ENCODE assay signal across 1 cellular context in the genomic region with DNA sequence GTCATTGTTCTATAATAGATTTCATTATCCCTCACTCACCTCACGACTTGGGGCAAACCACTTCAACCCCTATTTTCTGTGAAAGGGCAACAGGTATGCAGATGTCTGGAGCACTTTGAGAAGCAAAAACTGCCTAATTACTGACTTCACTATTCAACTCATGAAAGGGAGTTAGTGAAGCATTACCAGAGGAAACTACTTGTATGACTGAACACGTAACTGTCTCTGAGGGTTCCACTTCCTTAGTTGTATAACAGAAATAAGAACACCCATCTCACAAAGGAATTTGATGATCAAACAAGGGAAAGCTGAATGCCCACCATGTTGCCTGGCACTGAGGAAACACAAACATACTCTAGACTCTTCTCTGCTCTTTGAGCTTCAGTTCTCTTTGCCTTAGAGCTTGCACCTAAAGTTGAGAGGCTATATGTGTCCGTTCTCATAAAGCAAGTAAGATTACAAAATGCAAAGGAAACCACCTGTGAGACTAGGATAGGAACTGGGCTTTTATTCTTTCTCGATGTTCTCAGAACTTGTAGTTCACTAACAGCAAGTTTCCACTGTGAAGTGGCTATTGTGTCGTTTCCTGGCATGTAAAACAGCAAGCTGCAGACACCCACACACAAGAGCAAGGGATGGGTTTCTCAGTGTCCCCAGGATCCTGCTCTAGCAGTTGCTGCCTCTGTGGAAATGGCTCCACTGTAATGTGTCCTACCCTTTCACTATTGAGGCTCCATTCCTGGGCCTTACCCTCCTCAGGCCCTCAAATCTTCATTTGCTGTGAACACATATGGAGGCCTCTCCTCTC.
TF ChIP-seq lines count a peak whose summit lies in the region.

No MANE protein-coding gene starts in this region.

TF ChIP-seq in K562, 482 proteins besides CTCF, POLR2A, EP300 and RAD21 (continued from another document):
- TF ChIP-seq, protein P1, sequence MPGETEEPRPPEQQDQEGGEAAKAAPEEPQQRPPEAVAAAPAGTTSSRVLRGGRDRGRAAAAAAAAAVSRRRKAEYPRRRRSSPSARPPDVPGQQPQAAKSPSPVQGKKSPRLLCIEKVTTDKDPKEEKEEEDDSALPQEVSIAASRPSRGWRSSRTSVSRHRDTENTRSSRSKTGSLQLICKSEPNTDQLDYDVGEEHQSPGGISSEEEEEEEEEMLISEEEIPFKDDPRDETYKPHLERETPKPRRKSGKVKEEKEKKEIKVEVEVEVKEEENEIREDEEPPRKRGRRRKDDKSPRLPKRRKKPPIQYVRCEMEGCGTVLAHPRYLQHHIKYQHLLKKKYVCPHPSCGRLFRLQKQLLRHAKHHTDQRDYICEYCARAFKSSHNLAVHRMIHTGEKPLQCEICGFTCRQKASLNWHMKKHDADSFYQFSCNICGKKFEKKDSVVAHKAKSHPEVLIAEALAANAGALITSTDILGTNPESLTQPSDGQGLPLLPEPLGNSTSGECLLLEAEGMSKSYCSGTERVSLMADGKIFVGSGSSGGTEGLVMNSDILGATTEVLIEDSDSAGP (CRISPR knock-in tag; IDR thresholded peaks at IDR 0.05), result no peak
- TF ChIP-seq POLR3A (IDR thresholded peaks at IDR 0.05; ENCODE audit: borderline replicate concordance, extremely low read depth, insufficient read depth, insufficient read length), result no peak
- TF ChIP-seq ZBTB12 (CRISPR knock-in tag; IDR thresholded peaks at IDR 0.05), result no peak
- TF ChIP-seq SP2 (IDR thresholded peaks at IDR 0.05; ENCODE audit: extremely low read depth, low read depth, low read length, poor library complexity, severe bottlenecking), result no peak
